Comparison of ENCODE assay signal across 29 cellular contexts in genomic region chr5:144328505-144328904, GRCh38.
DNase-seq lines count a peak whose midpoint lies in the region; FAIRE-seq and TF ChIP-seq lines count a peak whose summit lies in the region.
"Had no signal": no experiment of that assay in that cellular context is flagged by ENCODE, and none has a peak within 500 bp of the region (broad histone marks: within the 10 kb centered on the region; RNA-seq: fewer than 3 reads in every experiment).

No MANE protein-coding gene starts in this region.

- 80% methylated on average over 2 of the region's 2 CpGs for WGBS in suprapubic skin

- TF ChIP-seq POLR2A in suprapubic skin (IDR thresholded peaks at IDR 0.05): no peak

- H3K27ac ChIP-seq in suprapubic skin: no peak overlapping the region
- H3K27ac ChIP-seq: HL-60, thoracic aorta, uterus had no signal

- DNase-seq in NCI-H2081 (lab: John Stamatoyannopoulos, UW): peak; percentile 61 to 79
- no peak for DNase-seq in NCI-H2081 treated with DMSO at 0.1 percent for 48 hours (lab: John Stamatoyannopoulos, UW)
- DNase-seq in NCI-H2196 (lab: John Stamatoyannopoulos, UW; ENCODE audit: unreplicated experiment): peak; percentile 16
- DNase-seq in SHP77 (lab: John Stamatoyannopoulos, UW): peak; percentile 89 to 91
- DNase-seq in RCC 7860 (ENCODE audit: low spot score): no peak
- DNase-seq in activated CD4-positive, CD25-positive, alpha-beta regulatory T cell (lab: John Stamatoyannopoulos, UW): no peak
- DNase-seq in suprapubic skin (ENCODE audit: low spot score in 2 of 2): no peak
- DNase-seq in mesenteric fat pad (ENCODE audit: low spot score): no peak
- DNase-seq: activated CD4-positive, alpha-beta T cell treated with anti-CD3 and anti-CD28 coated beads for 4 hours; activated CD8-positive, alpha-beta memory T cell treated with anti-CD3 and anti-CD28 coated beads for 24 hours; activated gamma-delta T cell treated with Interleukin-2 at 50 U/mL for 16 hours; activated T-cell treated with anti-CD3 and anti-CD28 coated beads, Interleukin-2, amount 50 U/mL, for 1 hour; CD4-positive, CD25-positive, alpha-beta regulatory T cell; HFFc6; islet precursor cell; Karpas-422; midbrain; naive thymus-derived CD8-positive, alpha-beta T cell; NCI-H526 treated with DMSO at 0.1 percent for 48 hours; occipital lobe; stimulated activated CD4-positive, alpha-beta T cell treated with anti-CD3 and anti-CD28 coated beads, Interleukin-15, amount 100 ng/mL, for 24 hours; stimulated activated naive B cell treated with anti-CD40 and anti-IgM and Interleukin-4, amounts not matched to agents 10 μg/mL and 1 μg/mL and 100 μg/mL, for 72 hours; T-helper 2 cell; uterus had no signal

- no peaks in the 10 kb centered on the region for H3K27me3 ChIP-seq in suprapubic skin
- H3K27me3 ChIP-seq: uterus had no signal

- H3K36me3 ChIP-seq in suprapubic skin: no peaks in the 10 kb centered on the region
- H3K36me3 ChIP-seq: thoracic aorta, uterus had no signal

- no peaks in the 10 kb centered on the region for H3K9me3 ChIP-seq in suprapubic skin
- H3K9me3 ChIP-seq: thoracic aorta, uterus had no signal

- TF ChIP-seq EP300 in suprapubic skin (IDR thresholded peaks at IDR 0.05): no peak

- FAIRE-seq in RCC 7860 (lab: Jason Lieb, UNC): no peak
- FAIRE-seq: A204.1, endothelial cell of umbilical vein had no signal

- no peak for TF ChIP-seq CTCF in suprapubic skin (IDR thresholded peaks at IDR 0.05)

- H3K4me3 ChIP-seq in suprapubic skin: no peak overlapping the region
- H3K4me3 ChIP-seq: GM23338, thoracic aorta, uterus had no signal

- H3K4me1 ChIP-seq in suprapubic skin: no peaks in the 10 kb centered on the region
- H3K4me1 ChIP-seq: uterus had no signal

Comparison
In these comparisons a context has a peak if more than half of its experiments do, and no peak if none do; other contexts are left out.
1. DNase-seq: peak in NCI-H2081 (2 of 2), NCI-H2196 (single experiment) and SHP77 (2 of 2); none in NCI-H2081 treated with DMSO at 0.1 percent for 48 hours (single experiment), RCC 7860 (single experiment), activated CD4-positive, CD25-positive, alpha-beta regulatory T cell (0 of 4), suprapubic skin (0 of 2) and mesenteric fat pad (single experiment).